In the genomic region with DNA sequence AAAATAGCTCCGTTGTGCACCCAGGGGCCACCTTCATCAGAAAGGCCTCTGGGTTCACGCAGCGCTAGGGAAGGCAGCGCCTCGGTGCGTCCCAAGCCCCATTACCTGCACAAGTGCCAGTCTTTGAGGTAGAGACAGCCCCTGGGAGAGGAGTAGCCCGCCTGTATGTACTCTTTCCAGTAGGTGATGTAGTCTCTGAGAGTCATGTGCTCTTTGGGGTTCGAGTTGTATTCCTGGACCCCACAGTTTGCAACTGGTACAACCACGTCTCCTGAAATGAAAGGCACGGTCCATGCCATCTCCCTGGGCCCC, we compare ENCODE assay signal across 8 cellular contexts. TPM values are rescaled to one million over a fixed set of nuclear protein-coding genes. Genes with fewer than 3 reads are reported as not detected.
DNase-seq lines count a peak whose midpoint lies in the region; ATAC-seq and TF ChIP-seq lines count a peak whose summit lies in the region.

No MANE protein-coding gene starts in this region.

- no peak for TF ChIP-seq CTCF in tibial nerve (IDR thresholded peaks at IDR 0.05)

- H3K27ac Mint-ChIP-seq in activated naive CD8-positive, alpha-beta T cell treated with anti-CD3 and anti-CD28 coated beads for 36 hours: peak overlapping the region; percentile 85

- no peaks in the 10 kb centered on the region for H3K27me3 Mint-ChIP-seq in activated naive CD8-positive, alpha-beta T cell treated with anti-CD3 and anti-CD28 coated beads for 36 hours

- H3K4me3 ChIP-seq in tibial nerve: peak overlapping the region; percentile 65 to 94 (median 78)

- 1 to 5% methylated on average over 10 of the region's 10 CpGs for WGBS in tibial nerve, 2 donors

- H3K4me1 ChIP-seq in tibial nerve: peaks cover 0 to 53% (median 22%) of the 10 kb centered on the region in 4 donors

- peaks cover 29% of the 10 kb centered on the region for H3K4me1 Mint-ChIP-seq in activated naive CD8-positive, alpha-beta T cell treated with anti-CD3 and anti-CD28 coated beads for 36 hours

- H3K9me3 Mint-ChIP-seq in activated naive CD8-positive, alpha-beta T cell treated with anti-CD3 and anti-CD28 coated beads for 36 hours: no peaks in the 10 kb centered on the region

- TF ChIP-seq POLR2A in tibial nerve (IDR thresholded peaks at IDR 0.05): no peak

- no peak for TF ChIP-seq EP300 in tibial nerve (IDR thresholded peaks at IDR 0.05)

- H3K27me3 ChIP-seq in tibial nerve: no peaks in the 10 kb centered on the region

- H3K9me3 ChIP-seq in tibial nerve: no peaks in the 10 kb centered on the region

- ATAC-seq in HG03095 (IDR thresholded peaks at IDR 0.05; ENCODE audit: unreplicated experiment) (peak; percentile 3), esophagus mucosa (no peak)

- H3K4me3 Mint-ChIP-seq in activated naive CD8-positive, alpha-beta T cell treated with anti-CD3 and anti-CD28 coated beads for 36 hours: peak overlapping the region; percentile 95

- peak; percentile 30 for DNase-seq in DMS79 treated with DMSO at 0.1 percent for 48 hours (lab: John Stamatoyannopoulos, UW)
- DNase-seq in activated naive CD8-positive, alpha-beta T cell treated with anti-CD3 and anti-CD28 coated beads for 36 hours: no peak
- DNase-seq in kidney tubule cell (ENCODE audit: low spot score): peak; percentile 9
- DNase-seq in tibial nerve (ENCODE audit: low spot score in 2 of 2): no peak
- DNase-seq in C1 segment of cervical spinal cord (lab: John Stamatoyannopoulos, UW): no peak
- no peak for DNase-seq in NCI-H2227 treated with DMSO at 0.1 percent for 48 hours (lab: John Stamatoyannopoulos, UW)

- H3K27ac ChIP-seq in tibial nerve: peak overlapping the region; percentile 72 to 92 (median 86)

- H3K36me3 Mint-ChIP-seq in activated naive CD8-positive, alpha-beta T cell treated with anti-CD3 and anti-CD28 coated beads for 36 hours: peaks cover 7% of the 10 kb centered on the region

- peaks cover 0 to 33% (median 0%) of the 10 kb centered on the region in 3 donors for H3K36me3 ChIP-seq in tibial nerve

RNA-seq across cellular contexts. Expression of a gene that starts 0.6 kb away (rescaled TPM):
- 10 to 100 TPM; 24.1 to 27.9 TPM for total RNA-seq in activated naive CD8-positive, alpha-beta T cell treated with anti-CD3 and anti-CD28 coated beads for 36 hours
- total RNA-seq in tibial nerve: 10 to 100 TPM; 33.4 to 45.3 (median 40.6) TPM
- 10.2 TPM for total RNA-seq in esophagus mucosa

RNA-seq across cellular contexts. Expression of a gene that starts 0.7 kb away (rescaled TPM):
- total RNA-seq in activated naive CD8-positive, alpha-beta T cell treated with anti-CD3 and anti-CD28 coated beads for 36 hours: 10 to 100 TPM; 24.1 to 30.5 TPM
- total RNA-seq in tibial nerve (10 to 100 TPM; 49.4 to 69.9 (median 62.8) TPM), esophagus mucosa (15.8 TPM)

Comparison
In these comparisons a context has a peak if more than half of its experiments do, and no peak if none do; other contexts are left out.
1. DNase-seq: peak in DMS79 treated with DMSO at 0.1 percent for 48 hours (single experiment) and kidney tubule cell (single experiment); none in activated naive CD8-positive, alpha-beta T cell treated with anti-CD3 and anti-CD28 coated beads for 36 hours (single experiment), tibial nerve (0 of 2), C1 segment of cervical spinal cord (0 of 14) and NCI-H2227 treated with DMSO at 0.1 percent for 48 hours (single experiment).